Comparison of ENCODE assay signal across 8 cellular contexts in the genomic region with DNA sequence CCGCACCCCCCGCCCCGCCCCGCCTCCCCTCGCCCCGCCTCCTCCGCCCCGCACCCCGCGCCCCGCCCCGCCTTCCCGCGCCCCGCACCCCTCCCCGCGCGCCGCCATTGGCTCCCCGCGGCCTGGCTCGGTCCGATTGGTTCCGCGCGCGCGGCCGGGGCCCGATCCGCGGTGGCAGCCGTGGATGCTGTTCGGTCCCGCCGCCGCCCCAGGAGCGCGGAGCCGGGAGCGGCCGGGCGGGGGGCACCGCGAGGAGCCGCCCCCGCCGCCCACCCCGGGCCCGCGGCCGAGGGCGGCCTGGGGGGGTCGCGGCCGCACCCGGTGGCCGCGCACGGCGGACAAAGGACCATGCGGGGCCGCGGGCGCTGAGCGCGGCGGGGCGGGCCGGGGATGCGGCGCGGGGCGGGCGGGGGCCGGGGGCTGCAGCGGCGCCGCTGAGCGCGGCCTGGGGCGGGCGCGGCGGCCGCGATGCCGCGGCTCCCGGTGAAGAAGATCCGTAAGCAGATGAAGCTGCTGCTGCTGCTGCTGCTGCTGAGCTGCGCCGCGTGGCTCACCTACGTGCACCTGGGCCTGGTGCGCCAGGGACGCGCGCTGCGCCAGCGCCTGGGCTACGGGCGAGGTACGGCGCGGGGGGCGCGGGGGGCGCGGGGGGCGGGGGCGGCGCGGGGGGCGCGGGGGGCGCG. TPM values are rescaled to one million over a fixed set of nuclear protein-coding genes. Genes with fewer than 3 reads are reported as not detected.
DNase-seq lines count a peak whose midpoint lies in the region; ATAC-seq and TF ChIP-seq lines count a peak whose summit lies in the region.

A gene with protein sequence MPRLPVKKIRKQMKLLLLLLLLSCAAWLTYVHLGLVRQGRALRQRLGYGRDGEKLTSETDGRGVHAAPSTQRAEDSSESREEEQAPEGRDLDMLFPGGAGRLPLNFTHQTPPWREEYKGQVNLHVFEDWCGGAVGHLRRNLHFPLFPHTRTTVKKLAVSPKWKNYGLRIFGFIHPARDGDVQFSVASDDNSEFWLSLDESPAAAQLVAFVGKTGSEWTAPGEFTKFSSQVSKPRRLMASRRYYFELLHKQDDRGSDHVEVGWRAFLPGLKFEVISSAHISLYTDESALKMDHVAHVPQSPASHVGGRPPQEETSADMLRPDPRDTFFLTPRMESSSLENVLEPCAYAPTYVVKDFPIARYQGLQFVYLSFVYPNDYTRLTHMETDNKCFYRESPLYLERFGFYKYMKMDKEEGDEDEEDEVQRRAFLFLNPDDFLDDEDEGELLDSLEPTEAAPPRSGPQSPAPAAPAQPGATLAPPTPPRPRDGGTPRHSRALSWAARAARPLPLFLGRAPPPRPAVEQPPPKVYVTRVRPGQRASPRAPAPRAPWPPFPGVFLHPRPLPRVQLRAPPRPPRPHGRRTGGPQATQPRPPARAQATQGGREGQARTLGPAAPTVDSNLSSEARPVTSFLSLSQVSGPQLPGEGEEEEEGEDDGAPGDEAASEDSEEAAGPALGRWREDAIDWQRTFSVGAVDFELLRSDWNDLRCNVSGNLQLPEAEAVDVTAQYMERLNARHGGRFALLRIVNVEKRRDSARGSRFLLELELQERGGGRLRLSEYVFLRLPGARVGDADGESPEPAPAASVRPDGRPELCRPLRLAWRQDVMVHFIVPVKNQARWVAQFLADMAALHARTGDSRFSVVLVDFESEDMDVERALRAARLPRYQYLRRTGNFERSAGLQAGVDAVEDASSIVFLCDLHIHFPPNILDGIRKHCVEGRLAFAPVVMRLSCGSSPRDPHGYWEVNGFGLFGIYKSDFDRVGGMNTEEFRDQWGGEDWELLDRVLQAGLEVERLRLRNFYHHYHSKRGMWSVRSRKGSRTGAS (plus strand): TSS at position 164 of the 683 bp plus-strand sequence. CDS start 305 bp downstream, at position 469.

- WGBS in esophagus squamous epithelium, 2 donors = 0% methylated on average over 1 of the region's 118 CpGs; no CpG with 5 or more reads in 1 of the 2 donors

- H3K4me3 Mint-ChIP-seq in WTC11 = peak within 1 kb of the TSS; percentile 88

- ATAC-seq in WTC11 = peak; percentile 3; the same call in 1 of the 2 replicates
- no peak for ATAC-seq in GM21619 (IDR thresholded peaks at IDR 0.05; ENCODE audit: unreplicated experiment)
- no peak for ATAC-seq in HG03095 (IDR thresholded peaks at IDR 0.05; ENCODE audit: unreplicated experiment)

- peaks cover 8% of the 10 kb centered on the region for H3K27me3 Mint-ChIP-seq in WTC11 (ENCODE audit: low read depth)

- H3K4me1 ChIP-seq in esophagus squamous epithelium = peaks cover 9 to 38% (median 11%) of the 10 kb centered on the region in 3 donors

- peaks cover 19% of the 10 kb centered on the region for H3K36me3 Mint-ChIP-seq in WTC11

- CTCF ChIA-PET in WTC11 (lab: Charles Lee) = interaction anchor here (1.0 to 2.3 kb wide), 5 partner anchors 21 to 119 kb away, joined by 3 to 12 read pairs (median 5); no protein-coding TSS in a partner anchor

- 0 out of 2 replicates have a peak, but pooled peaks cover 7% of the 10 kb centered on the region for H3K9me3 Mint-ChIP-seq in WTC11

- H3K27ac ChIP-seq in esophagus squamous epithelium = peak within 1 kb of the TSS in 1 of 4 donors; percentile 13

- TF ChIP-seq CTCF in WTC11 (IDR thresholded peaks at IDR 0.05) (no peak), esophagus squamous epithelium (IDR thresholded peaks at IDR 0.05) (no peak)

- H3K36me3 ChIP-seq in esophagus squamous epithelium = no peaks in the 10 kb centered on the region

- peak; percentile 35 for DNase-seq in activated gamma-delta T cell (lab: John Stamatoyannopoulos, UW)
- DNase-seq in activated gamma-delta T cell treated with Interleukin-2 at 50 U/mL for 16 hours = no peak
- DNase-seq in WTC11 (ENCODE audit: low spot score) = peak; percentile 40
- DNase-seq in esophagus squamous epithelium (lab: John Stamatoyannopoulos, UW) = no peak
- DNase-seq in occipital lobe (lab: John Stamatoyannopoulos, UW) = no peak
- DNase-seq in H4 (ENCODE audit: low spot score) = no peak

- peaks cover 6 to 60% (median 17%) of the 10 kb centered on the region in 4 donors for H3K27me3 ChIP-seq in esophagus squamous epithelium

- POLR2A ChIA-PET in WTC11 (lab: Charles Lee) = interaction anchor here (1.2 kb wide), 1 partner anchor 162 kb away, joined by 6 read pairs; a partner anchor contains a TSS

- H3K27ac Mint-ChIP-seq in WTC11 = peak within 1 kb of the TSS; percentile 87

- intact Hi-C loops in esophagus squamous epithelium (cut with DNase I) = no loop called here

- peak within 1 kb of the TSS in 3 of 4 donors; percentile 2 to 55 (median 44) for H3K4me3 ChIP-seq in esophagus squamous epithelium

- TF ChIP-seq POLR2A in esophagus squamous epithelium (IDR thresholded peaks at IDR 0.05) = no peak

- no peaks in the 10 kb centered on the region for H3K9me3 ChIP-seq in esophagus squamous epithelium

- peaks cover 24% of the 10 kb centered on the region for H3K4me1 Mint-ChIP-seq in WTC11

TF ChIP-seq in WTC11, 78 proteins besides CTCF, POLR2A, EP300 and RAD21 (continues in another document):
- TF ChIP-seq ZBTB21 (CRISPR knock-in tag; IDR thresholded peaks at IDR 0.05; ENCODE audit: borderline replicate concordance) = no peak
- no peak for TF ChIP-seq JAZF1 (CRISPR knock-in tag; IDR thresholded peaks at IDR 0.05)
- no peak for TF ChIP-seq ZNF219 (CRISPR knock-in tag; IDR thresholded peaks at IDR 0.05; ENCODE audit: borderline replicate concordance)
- TF ChIP-seq, protein P1, sequence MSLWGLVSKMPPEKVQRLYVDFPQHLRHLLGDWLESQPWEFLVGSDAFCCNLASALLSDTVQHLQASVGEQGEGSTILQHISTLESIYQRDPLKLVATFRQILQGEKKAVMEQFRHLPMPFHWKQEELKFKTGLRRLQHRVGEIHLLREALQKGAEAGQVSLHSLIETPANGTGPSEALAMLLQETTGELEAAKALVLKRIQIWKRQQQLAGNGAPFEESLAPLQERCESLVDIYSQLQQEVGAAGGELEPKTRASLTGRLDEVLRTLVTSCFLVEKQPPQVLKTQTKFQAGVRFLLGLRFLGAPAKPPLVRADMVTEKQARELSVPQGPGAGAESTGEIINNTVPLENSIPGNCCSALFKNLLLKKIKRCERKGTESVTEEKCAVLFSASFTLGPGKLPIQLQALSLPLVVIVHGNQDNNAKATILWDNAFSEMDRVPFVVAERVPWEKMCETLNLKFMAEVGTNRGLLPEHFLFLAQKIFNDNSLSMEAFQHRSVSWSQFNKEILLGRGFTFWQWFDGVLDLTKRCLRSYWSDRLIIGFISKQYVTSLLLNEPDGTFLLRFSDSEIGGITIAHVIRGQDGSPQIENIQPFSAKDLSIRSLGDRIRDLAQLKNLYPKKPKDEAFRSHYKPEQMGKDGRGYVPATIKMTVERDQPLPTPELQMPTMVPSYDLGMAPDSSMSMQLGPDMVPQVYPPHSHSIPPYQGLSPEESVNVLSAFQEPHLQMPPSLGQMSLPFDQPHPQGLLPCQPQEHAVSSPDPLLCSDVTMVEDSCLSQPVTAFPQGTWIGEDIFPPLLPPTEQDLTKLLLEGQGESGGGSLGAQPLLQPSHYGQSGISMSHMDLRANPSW (CRISPR knock-in tag; conservative IDR thresholded peaks at IDR 0.05; ENCODE audit: low read depth) = no peak
- no peak for TF ChIP-seq RORB (CRISPR knock-in tag; IDR thresholded peaks at IDR 0.05)
- TF ChIP-seq, protein P2, sequence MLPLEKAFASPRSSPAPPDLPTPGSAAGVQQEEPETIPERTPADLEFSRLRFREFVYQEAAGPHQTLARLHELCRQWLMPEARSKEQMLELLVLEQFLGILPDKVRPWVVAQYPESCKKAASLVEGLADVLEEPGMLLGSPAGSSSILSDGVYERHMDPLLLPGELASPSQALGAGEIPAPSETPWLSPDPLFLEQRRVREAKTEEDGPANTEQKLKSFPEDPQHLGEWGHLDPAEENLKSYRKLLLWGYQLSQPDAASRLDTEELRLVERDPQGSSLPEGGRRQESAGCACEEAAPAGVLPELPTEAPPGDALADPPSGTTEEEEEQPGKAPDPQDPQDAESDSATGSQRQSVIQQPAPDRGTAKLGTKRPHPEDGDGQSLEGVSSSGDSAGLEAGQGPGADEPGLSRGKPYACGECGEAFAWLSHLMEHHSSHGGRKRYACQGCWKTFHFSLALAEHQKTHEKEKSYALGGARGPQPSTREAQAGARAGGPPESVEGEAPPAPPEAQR (CRISPR knock-in tag; IDR thresholded peaks at IDR 0.05) = no peak
- TF ChIP-seq, protein P3, sequence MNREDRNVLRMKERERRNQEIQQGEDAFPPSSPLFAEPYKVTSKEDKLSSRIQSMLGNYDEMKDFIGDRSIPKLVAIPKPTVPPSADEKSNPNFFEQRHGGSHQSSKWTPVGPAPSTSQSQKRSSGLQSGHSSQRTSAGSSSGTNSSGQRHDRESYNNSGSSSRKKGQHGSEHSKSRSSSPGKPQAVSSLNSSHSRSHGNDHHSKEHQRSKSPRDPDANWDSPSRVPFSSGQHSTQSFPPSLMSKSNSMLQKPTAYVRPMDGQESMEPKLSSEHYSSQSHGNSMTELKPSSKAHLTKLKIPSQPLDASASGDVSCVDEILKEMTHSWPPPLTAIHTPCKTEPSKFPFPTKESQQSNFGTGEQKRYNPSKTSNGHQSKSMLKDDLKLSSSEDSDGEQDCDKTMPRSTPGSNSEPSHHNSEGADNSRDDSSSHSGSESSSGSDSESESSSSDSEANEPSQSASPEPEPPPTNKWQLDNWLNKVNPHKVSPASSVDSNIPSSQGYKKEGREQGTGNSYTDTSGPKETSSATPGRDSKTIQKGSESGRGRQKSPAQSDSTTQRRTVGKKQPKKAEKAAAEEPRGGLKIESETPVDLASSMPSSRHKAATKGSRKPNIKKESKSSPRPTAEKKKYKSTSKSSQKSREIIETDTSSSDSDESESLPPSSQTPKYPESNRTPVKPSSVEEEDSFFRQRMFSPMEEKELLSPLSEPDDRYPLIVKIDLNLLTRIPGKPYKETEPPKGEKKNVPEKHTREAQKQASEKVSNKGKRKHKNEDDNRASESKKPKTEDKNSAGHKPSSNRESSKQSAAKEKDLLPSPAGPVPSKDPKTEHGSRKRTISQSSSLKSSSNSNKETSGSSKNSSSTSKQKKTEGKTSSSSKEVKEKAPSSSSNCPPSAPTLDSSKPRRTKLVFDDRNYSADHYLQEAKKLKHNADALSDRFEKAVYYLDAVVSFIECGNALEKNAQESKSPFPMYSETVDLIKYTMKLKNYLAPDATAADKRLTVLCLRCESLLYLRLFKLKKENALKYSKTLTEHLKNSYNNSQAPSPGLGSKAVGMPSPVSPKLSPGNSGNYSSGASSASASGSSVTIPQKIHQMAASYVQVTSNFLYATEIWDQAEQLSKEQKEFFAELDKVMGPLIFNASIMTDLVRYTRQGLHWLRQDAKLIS (CRISPR knock-in tag; IDR thresholded peaks at IDR 0.05; ENCODE audit: borderline replicate concordance) = no peak

RNA-seq across cellular contexts. Expression of the gene that starts here (rescaled TPM):
- total RNA-seq in WTC11 (2021) (88.0 to 113 TPM (median 97.8 TPM) in 3 replicates), esophagus squamous epithelium (1 to 10 TPM in 3 of 4 donors, under 1 TPM in 1; 0.97 to 7.9 (median 3.3) TPM), occipital lobe (99.5 TPM)
- total RNA-seq in H4 (2014; rRNA removed; shearing (Covaris generic)) = 6.5 and 11.1 TPM in 2 replicates

Comparison
In these comparisons a context has a peak if more than half of its experiments do, and no peak if none do; other contexts are left out.
1. DNase-seq: peak in activated gamma-delta T cell (single experiment) and WTC11 (single experiment); none in activated gamma-delta T cell treated with Interleukin-2 at 50 U/mL for 16 hours (single experiment), esophagus squamous epithelium (single experiment), occipital lobe (single experiment) and H4 (single experiment).